ENCODE assay signal across 11 cellular contexts in genomic region chr13:26628706-26629105, GRCh38.
DNase-seq lines count a peak whose midpoint lies in the region; ATAC-seq and TF ChIP-seq lines count a peak whose summit lies in the region.
"Had no signal": no experiment of that assay in that cellular context is flagged by ENCODE, and none has a peak within 500 bp of the region (broad histone marks: within the 10 kb centered on the region; RNA-seq: fewer than 3 reads in every experiment).

No MANE protein-coding gene starts in this region.

- POLR2A ChIA-PET in A673 (lab: Charles Lee; ENCODE audit: low non-redundant PET), result no interaction called here
- POLR2A ChIA-PET in Panc1 (lab: Charles Lee), result no interaction called here

- no peak overlapping the region for H3K4me3 Mint-ChIP-seq in activated T-cell treated with anti-CD3 and anti-CD28 coated beads, Interleukin-2, amount 50 U/mL, for 24 hours
- H3K4me3 Mint-ChIP-seq: activated T-helper 17 cell treated with anti-CD3 and anti-CD28 coated beads, Interleukin-2, amount 50 U/mL, for 72 hours; natural killer cell treated with Interleukin-12 subunit alpha and Interleukin-12 subunit beta and Interleukin-15 and Interleukin-18, amount 100 ng/mL, for 72 hours had no signal

- H3K27me3 ChIP-seq in A673 (replicated peaks; ENCODE audit: insufficient read depth, low read depth, low read length, poor library complexity) (no peaks in the 10 kb centered on the region), Panc1 (ENCODE audit: control insufficient read depth, insufficient read depth, low read length) (no peaks in the 10 kb centered on the region), sigmoid colon (no peaks in the 10 kb centered on the region), stomach (no peaks in the 10 kb centered on the region)

- in situ Hi-C loops in G401 (cut with HindIII; ENCODE audit: low sequenced_read_pairs) (no loop called here), Panc1 (cut with HindIII; ENCODE audit: low pct_unique_long_range_greater_than_20kb, low sequenced_read_pairs) (no loop called here)

- H3K9me3 ChIP-seq in A673 (ENCODE audit: low read depth, low read length, poor library complexity, severe bottlenecking) (peaks cover 11% of the 10 kb centered on the region), Panc1 (ENCODE audit: control insufficient read depth, insufficient read depth, low read depth, low read length) (peaks cover 6% of the 10 kb centered on the region; the same call in 1 of the 2 replicates), sigmoid colon (peaks cover 0 to 8% (median 3%) of the 10 kb centered on the region in 4 donors), stomach (peaks cover 0 to 19% (median 11%) of the 10 kb centered on the region in 4 donors)

- TF ChIP-seq CTCF in A673 (conservative IDR thresholded peaks at IDR 0.05; ENCODE audit: low read depth, low read length) (no peak), Panc1 (IDR thresholded peaks at IDR 0.05) (peak; percentile 44), sigmoid colon (IDR thresholded peaks at IDR 0.05) (no peak), stomach (IDR thresholded peaks at IDR 0.05) (no peak)

- CTCF ChIA-PET in A673 (lab: Charles Lee) (interaction anchor here (0.5 to 1.0 kb wide), 4 partner anchors 8 to 444 kb away, joined by 3 to 5 read pairs (median 3); no protein-coding TSS in a partner anchor), Panc1 (lab: Charles Lee) (no interaction called here)

- no peaks in the 10 kb centered on the region for H3K36me3 ChIP-seq in A673 (ENCODE audit: insufficient read depth, low read length, poor library complexity, severe bottlenecking)
- H3K36me3 ChIP-seq in Panc1 (ENCODE audit: control insufficient read depth, insufficient read depth, low read length), result no peaks in the 10 kb centered on the region
- peaks cover 0 to 3% (median 0%) of the 10 kb centered on the region in 4 donors for H3K36me3 ChIP-seq in sigmoid colon
- peaks cover 0 to under 1% (median 0%) of the 10 kb centered on the region in 4 donors for H3K36me3 ChIP-seq in stomach

- H3K27ac ChIP-seq in A673 (ENCODE audit: low read depth, low read length, poor library complexity, severe bottlenecking) (no peak overlapping the region), Panc1 (ENCODE audit: low read length) (no peak overlapping the region), sigmoid colon (no peak overlapping the region), stomach (no peak overlapping the region)

- H3K4me3 ChIP-seq in A673 (ENCODE audit: low read depth, low read length, poor library complexity, severe bottlenecking), result no peak overlapping the region
- H3K4me3 ChIP-seq in Panc1 (ENCODE audit: low read depth in 2 of 2, low read length in 2 of 2), result no peak overlapping the region
- H3K4me3 ChIP-seq in sigmoid colon, result no peak overlapping the region
- no peak overlapping the region for H3K4me3 ChIP-seq in stomach

- no peak for TF ChIP-seq POLR2A in sigmoid colon (IDR thresholded peaks at IDR 0.05)
- TF ChIP-seq POLR2A in stomach (IDR thresholded peaks at IDR 0.05), result no peak

- DNase-seq in A673 (ENCODE audit: low spot score), result peak; percentile 34
- peak; percentile 67 for DNase-seq in G401 (ENCODE audit: low spot score)
- no peak for DNase-seq in Panc1 (ENCODE audit: low read depth, low spot score)
- peak; percentile 23 for DNase-seq in fibroblast of the conjunctiva (ENCODE audit: low read depth)
- no peak for DNase-seq in sigmoid colon
- DNase-seq in activated T-cell treated with anti-CD3 and anti-CD28 coated beads, Interleukin-2, amount 50 U/mL, for 24 hours, result no peak
- no peak for DNase-seq in stomach
- DNase-seq in KG1 (lab: John Stamatoyannopoulos, UW), result no peak
- DNase-seq: DMS79 treated with DMSO at 0.1 percent for 48 hours had no signal

- H3K36me3 Mint-ChIP-seq in activated T-cell treated with anti-CD3 and anti-CD28 coated beads, Interleukin-2, amount 50 U/mL, for 24 hours (ENCODE audit: low read depth), result no peaks in the 10 kb centered on the region

- WGBS in sigmoid colon, 2 donors, result 92 to 96% methylated on average over 8 of the region's 8 CpGs
- WGBS in stomach, 5 donors, result 97 to 100% (median 98%) methylated on average over 8 of the region's 8 CpGs

- H3K9me3 Mint-ChIP-seq in activated T-cell treated with anti-CD3 and anti-CD28 coated beads, Interleukin-2, amount 50 U/mL, for 24 hours, result peaks cover 12% of the 10 kb centered on the region

- no peaks in the 10 kb centered on the region for H3K27me3 Mint-ChIP-seq in activated T-cell treated with anti-CD3 and anti-CD28 coated beads, Interleukin-2, amount 50 U/mL, for 24 hours

- TF ChIP-seq EP300 in sigmoid colon (IDR thresholded peaks at IDR 0.05) (no peak), stomach (IDR thresholded peaks at IDR 0.05) (no peak)

- no TSS peak for BruUV-seq in A673 (replicated peaks; lab: Mats Ljungman, UMichigan)
- BruUV-seq in Panc1 (replicated peaks; lab: Mats Ljungman, UMichigan), result no TSS peak

- no peak overlapping the region for H3K27ac Mint-ChIP-seq in activated T-cell treated with anti-CD3 and anti-CD28 coated beads, Interleukin-2, amount 50 U/mL, for 24 hours
- H3K27ac Mint-ChIP-seq: activated T-helper 17 cell treated with anti-CD3 and anti-CD28 coated beads, Interleukin-2, amount 50 U/mL, for 72 hours; natural killer cell treated with Interleukin-12 subunit alpha and Interleukin-12 subunit beta and Interleukin-15 and Interleukin-18, amount 100 ng/mL, for 72 hours had no signal

- ATAC-seq in Panc1, result peak; percentile 79; the same call in 1 of the 2 replicates
- ATAC-seq: activated T-helper 17 cell treated with anti-CD3 and anti-CD28 coated beads, Interleukin-2, amount 50 U/mL, for 72 hours had no signal

- intact Hi-C loops in A673 (cut with micrococcal nuclease; ENCODE audit: unreplicated experiment) (no loop called here), Panc1 (cut with micrococcal nuclease; ENCODE audit: unreplicated experiment) (no loop called here), sigmoid colon (cut with DNase I) (no loop called here), stomach (cut with DNase I; ENCODE audit: low total_unique reads) (no loop called here)

- H3K4me1 ChIP-seq in A673 (ENCODE audit: insufficient read depth, low read length, poor library complexity, severe bottlenecking), result no peaks in the 10 kb centered on the region
- H3K4me1 ChIP-seq in Panc1 (ENCODE audit: control insufficient read depth, insufficient read depth, low read length), result no peaks in the 10 kb centered on the region
- no peaks in the 10 kb centered on the region for H3K4me1 ChIP-seq in sigmoid colon
- no peaks in the 10 kb centered on the region for H3K4me1 ChIP-seq in stomach

- H3K4me1 Mint-ChIP-seq in activated T-cell treated with anti-CD3 and anti-CD28 coated beads, Interleukin-2, amount 50 U/mL, for 24 hours (ENCODE audit: low read depth), result no peaks in the 10 kb centered on the region
- H3K4me1 Mint-ChIP-seq: activated T-helper 17 cell treated with anti-CD3 and anti-CD28 coated beads, Interleukin-2, amount 50 U/mL, for 72 hours had no signal

Comparison
In these comparisons a context has a peak if more than half of its experiments do, and no peak if none do; other contexts are left out.
1. DNase-seq: peak in A673 (single experiment), G401 (single experiment) and fibroblast of the conjunctiva (single experiment); none in Panc1 (single experiment), sigmoid colon (single experiment), activated T-cell treated with anti-CD3 and anti-CD28 coated beads, Interleukin-2, amount 50 U/mL, for 24 hours (single experiment), stomach (single experiment) and KG1 (single experiment).